ENCODE assay signal across 14 cellular contexts in genomic region chr3:134201201-134202130, GRCh38. TPM values are rescaled to one million over a fixed set of nuclear protein-coding genes. Genes with fewer than 3 reads are reported as not detected.
DNase-seq lines count a peak whose midpoint lies in the region; TF ChIP-seq lines count a peak whose summit lies in the region.
"Had no signal": no experiment of that assay in that cellular context is flagged by ENCODE, and none has a peak within 500 bp of the region (broad histone marks: within the 10 kb centered on the region; RNA-seq: fewer than 3 reads in every experiment).

No MANE protein-coding gene starts in this region.

- intact Hi-C loops in prostate gland (cut with DNase I), result no loop called here

- H3K27ac ChIP-seq in AG04450 (ENCODE audit: low read depth, low read length), result peak overlapping the region; percentile 90
- H3K27ac ChIP-seq in prostate gland, result no peak overlapping the region
- H3K27ac ChIP-seq: parathyroid adenoma had no signal

- no peaks in the 10 kb centered on the region for H3K4me1 ChIP-seq in prostate gland (replicated peaks)
- H3K4me1 ChIP-seq: BE2C, parathyroid adenoma had no signal

- no peak for TF ChIP-seq CTCF in AG04450 (IDR thresholded peaks at IDR 0.05; ENCODE audit: low read depth, low read length)
- TF ChIP-seq CTCF in prostate gland (IDR thresholded peaks at IDR 0.05), result no peak

- POLR2A ChIA-PET in AG04450 (lab: Yijun Ruan, JAX), result interaction anchor here (1.1 to 1.2 kb wide), 2 partner anchors 173 to 284 kb away, joined by 3 to 4 read pairs; partner anchors contain the start of genes ANAPC13 and CEP63

- no peak overlapping the region; the same call in 1 of the 2 replicates for H3K4me3 ChIP-seq in AG04450 (ENCODE audit: low read depth, low read length)
- H3K4me3 ChIP-seq in prostate gland, result no peak overlapping the region

- H3K27me3 ChIP-seq in AG04450 (ENCODE audit: control insufficient read depth, insufficient read depth, low read length) (no peaks in the 10 kb centered on the region), prostate gland (replicated peaks; ENCODE audit: insufficient read depth) (no peaks in the 10 kb centered on the region)
- H3K27me3 ChIP-seq: BE2C had no signal

- WGBS in prostate gland, result 90% methylated on average over 8 of the region's 8 CpGs

- DNase-seq in AG04450 (ENCODE audit: low read depth, low spot score) (peak; percentile 63), HT1080 (ENCODE audit: low read depth) (peak; percentile 95), astrocyte of the hippocampus (ENCODE audit: low read depth, low spot score) (peak; percentile 90), glomerular visceral epithelial cell (ENCODE audit: extremely low spot score) (peak; percentile 46), NCI-H226 (no peak), NK-92 (lab: John Stamatoyannopoulos, UW; ENCODE audit: unreplicated experiment) (no peak), prostate gland (ENCODE audit: low spot score) (no peak), NCI-H1436 (lab: John Stamatoyannopoulos, UW) (no peak)
- DNase-seq: activated T-cell treated with anti-CD3 and anti-CD28 coated beads, Interleukin-2, amount 50 U/mL, for 72 hours; BE2C; GOT3; SHP77; substantia nigra had no signal

- CTCF ChIA-PET in AG04450 (lab: Charles Lee), result interaction anchor here (0.9 to 13.6 kb wide), 4 partner anchors 12 to 275 kb away, joined by 3 to 188 read pairs (median 4); no protein-coding TSS in a partner anchor

- H3K9me3 ChIP-seq in AG04450 (ENCODE audit: control insufficient read depth, insufficient read depth, low read length) (no peaks in the 10 kb centered on the region), prostate gland (no peaks in the 10 kb centered on the region)
- H3K9me3 ChIP-seq: BE2C had no signal

- no peak for TF ChIP-seq POLR2A in prostate gland (IDR thresholded peaks at IDR 0.05)

- no peaks in the 10 kb centered on the region for H3K36me3 ChIP-seq in prostate gland
- H3K36me3 ChIP-seq: BE2C had no signal

RNA-seq across cellular contexts. Expression of gene RYK, which starts 49.2 kb away (rescaled TPM):
- 67.6 and 74.5 TPM in 2 replicates for polyA plus RNA-seq in AG04450 (2011; rRNA removed)
- polyA minus RNA-seq in AG04450 (2011; rRNA and poly(A)+ RNA removed), result 61.1 and 70.2 TPM in 2 replicates
- 111 and 115 TPM in 2 replicates for total RNA-seq in HT1080 (2014; rRNA removed; shearing (Covaris generic))
- 102 and 119 TPM in 2 replicates for polyA plus RNA-seq in HT1080 (2015; cell fraction: cytosol; rRNA removed)
- 151 and 171 TPM in 2 replicates for polyA plus RNA-seq in HT1080 (2015; cell fraction: nucleus; rRNA removed)
- total RNA-seq in prostate gland, result 10 to 100 TPM; 61.6 to 95.8 TPM

Comparison
In these comparisons a context has a peak if more than half of its experiments do, and no peak if none do; other contexts are left out.
1. DNase-seq: peak in AG04450 (single experiment), HT1080 (single experiment), astrocyte of the hippocampus (single experiment) and glomerular visceral epithelial cell (single experiment); none in NCI-H226 (single experiment), NK-92 (single experiment), prostate gland (single experiment) and NCI-H1436 (single experiment).